Comparison of ENCODE assay signal across 12 cellular contexts in genomic region chr20:31594002-31594557, GRCh38. TPM values are rescaled to one million over a fixed set of nuclear protein-coding genes. Genes with fewer than 3 reads are reported as not detected.
A peak's percentile ranks its signal among the peaks of the same experiment; 100 is the strongest.
DNase-seq lines count a peak whose midpoint lies in the region; ATAC-seq, FAIRE-seq and TF ChIP-seq lines count a peak whose summit lies in the region.
"Had no signal": no experiment of that assay in that cellular context is flagged by ENCODE, and none has a peak within 500 bp of the region (broad histone marks: within the 10 kb centered on the region; RNA-seq: fewer than 3 reads in every experiment).

No MANE protein-coding gene starts in this region.

- H3K9me1 ChIP-seq in endothelial cell of umbilical vein (replicated peaks; ENCODE audit: control insufficient read depth, extremely low read depth, insufficient read depth, low read length): no peaks in the 10 kb centered on the region

- DNase-seq in right atrium auricular region (ENCODE audit: low spot score) (no peak), cardiac septum (ENCODE audit: low spot score) (no peak), endothelial cell of umbilical vein (ENCODE audit: low read depth, low spot score) (no peak), NCI-H2107 (lab: John Stamatoyannopoulos, UW) (no peak), SK-N-DZ (ENCODE audit: low spot score) (no peak)
- no peak for DNase-seq in activated CD4-positive, CD25-positive, alpha-beta regulatory T cell (lab: John Stamatoyannopoulos, UW)
- DNase-seq: activated CD4-positive, alpha-beta T cell treated with anti-CD3 and anti-CD28 coated beads for 4 hours; cortex of kidney; naive thymus-derived CD8-positive, alpha-beta T cell; T-cell had no signal

- peak overlapping the region; percentile 48 to 52 for H3K27ac ChIP-seq in right atrium auricular region
- peak overlapping the region; percentile 70 for H3K27ac ChIP-seq in endothelial cell of umbilical vein (ENCODE audit: insufficient read depth, low read depth, low read length)
- peak overlapping the region; percentile 40 for H3K27ac ChIP-seq in muscle layer of duodenum (ENCODE audit: low read length)

- TF ChIP-seq POLR2A in endothelial cell of umbilical vein (IDR thresholded peaks at IDR 0.05; ENCODE audit: low read depth, low read length): no peak

- no peaks in the 10 kb centered on the region for H3K9me3 ChIP-seq in right atrium auricular region
- no peaks in the 10 kb centered on the region for H3K9me3 ChIP-seq in endothelial cell of umbilical vein (replicated peaks; ENCODE audit: control insufficient read depth, insufficient read depth, low read length)
- no peaks in the 10 kb centered on the region for H3K9me3 ChIP-seq in muscle layer of duodenum (ENCODE audit: control insufficient read depth in 1 of 2, low read length in 2 of 2)

- BruUV-seq in endothelial cell of umbilical vein (replicated peaks; lab: Mats Ljungman, UMichigan): no TSS peak

- H3K4me2 ChIP-seq in endothelial cell of umbilical vein (ENCODE audit: insufficient read depth, low read length): no peak overlapping the region

- dilution Hi-C loops in endothelial cell of umbilical vein (cut with MboI; ENCODE audit: extremely low pct_ligation_motif_present, low sequenced_read_pairs): no loop called here

- H3K4me1 ChIP-seq in right atrium auricular region (peaks cover 0 to 26% of the 10 kb centered on the region in 2 donors), endothelial cell of umbilical vein (ENCODE audit: control insufficient read depth, extremely low read depth, insufficient read depth, low read length) (peaks cover 14% of the 10 kb centered on the region), muscle layer of duodenum (ENCODE audit: control insufficient read depth in 1 of 2, insufficient read depth in 2 of 2, low read length in 2 of 2) (peaks cover 0 to 3% of the 10 kb centered on the region in 2 donors)

- H3K27me3 ChIP-seq in right atrium auricular region (no peaks in the 10 kb centered on the region), endothelial cell of umbilical vein (ENCODE audit: control insufficient read depth in 2 of 2, insufficient read depth in 2 of 2, low read length in 2 of 2) (no peaks in the 10 kb centered on the region), muscle layer of duodenum (ENCODE audit: low read depth, low read length) (no peaks in the 10 kb centered on the region)

- no peak for FAIRE-seq in endothelial cell of umbilical vein (lab: Jason Lieb, UNC)

- no peak for TF ChIP-seq CTCF in right atrium auricular region (IDR thresholded peaks at IDR 0.05)
- no peak for TF ChIP-seq CTCF in endothelial cell of umbilical vein (IDR thresholded peaks at IDR 0.05; ENCODE audit: extremely low read depth in 1 of 2, insufficient read depth in 1 of 2, low read depth in 1 of 2, low read length in 2 of 2)

- CTCF ChIA-PET in endothelial cell of umbilical vein (lab: Charles Lee): interaction anchor here (0.7 to 3.9 kb wide), 6 partner anchors 18 to 31 kb away, joined by 3 to 24 read pairs (median 7); no protein-coding TSS in a partner anchor

- POLR2A ChIA-PET in endothelial cell of umbilical vein (lab: Charles Lee): interaction anchor here (1.6 kb wide), 1 partner anchor 11 kb away, joined by 7 read pairs; the partner anchor contains the start of gene ID1

- H3K9ac ChIP-seq in endothelial cell of umbilical vein (replicated peaks; ENCODE audit: extremely low read depth, insufficient read depth, low read length): no peak overlapping the region

- no peak overlapping the region for H2AFZ ChIP-seq in endothelial cell of umbilical vein (ENCODE audit: low read depth, low read length)

- H4K20me1 ChIP-seq in endothelial cell of umbilical vein (replicated peaks; ENCODE audit: control insufficient read depth, extremely low read depth, insufficient read depth, low read length): no peaks in the 10 kb centered on the region

- H3K4me3 ChIP-seq in right atrium auricular region (no peak overlapping the region), endothelial cell of umbilical vein (replicated peaks in 1 of 3; ENCODE audit: insufficient read depth in 1 of 3, low read depth in 1 of 3, low read length in 3 of 3) (no peak overlapping the region), muscle layer of duodenum (ENCODE audit: low read depth in 1 of 2, low read length in 2 of 2) (no peak overlapping the region)

- intact Hi-C loops in cardiac septum (cut with DNase I) (loop anchor here (2.0 kb wide), 1 partner anchor 21 kb away; no protein-coding TSS in a partner anchor), endothelial cell of umbilical vein (cut with micrococcal nuclease) (no loop called here)

- ATAC-seq in HG02885 (IDR thresholded peaks at IDR 0.05; ENCODE audit: poor library complexity, unreplicated experiment): no peak
- ATAC-seq: naive thymus-derived CD8-positive, alpha-beta T cell had no signal

- no peaks in the 10 kb centered on the region for H3K79me2 ChIP-seq in endothelial cell of umbilical vein (ENCODE audit: control insufficient read depth, insufficient read depth, low read length)

- H3K36me3 ChIP-seq in right atrium auricular region: no peaks in the 10 kb centered on the region
- no peaks in the 10 kb centered on the region for H3K36me3 ChIP-seq in endothelial cell of umbilical vein (ENCODE audit: control insufficient read depth in 2 of 2, extremely low read depth in 1 of 2, insufficient read depth in 2 of 2, low read length in 2 of 2)
- H3K36me3 ChIP-seq in muscle layer of duodenum (ENCODE audit: control insufficient read depth in 1 of 2, insufficient read depth in 2 of 2, low read length in 2 of 2): no peaks in the 10 kb centered on the region

TF ChIP-seq in endothelial cell of umbilical vein, 7 proteins besides CTCF, POLR2A, EP300 and RAD21:
- no peak for TF ChIP-seq JUN (IDR thresholded peaks at IDR 0.05; ENCODE audit: borderline replicate concordance, insufficient read depth, insufficient read length, low read depth)
- TF ChIP-seq POLR2AphosphoS5 (IDR thresholded peaks at IDR 0.05; ENCODE audit: insufficient read depth, low read depth, low read length): no peak
- TF ChIP-seq MAX (IDR thresholded peaks at IDR 0.05; ENCODE audit: insufficient read depth, insufficient read length): no peak
- TF ChIP-seq FOS (IDR thresholded peaks at IDR 0.05; ENCODE audit: borderline replicate concordance, insufficient read depth, low read length): no peak
- TF ChIP-seq GATA2 (IDR thresholded peaks at IDR 0.05; ENCODE audit: insufficient read depth, insufficient read length, low read depth, low read length): no peak
- TF ChIP-seq MYC (IDR thresholded peaks at IDR 0.05; ENCODE audit: low read depth, low read length): no peak
- no peak for TF ChIP-seq EZH2 (IDR thresholded peaks at IDR 0.05; ENCODE audit: borderline replicate concordance, low read depth, low read length, severe bottlenecking)

RNA-seq across cellular contexts. Expression of gene ID1, which starts 11.0 kb away (rescaled TPM):
- total RNA-seq in right atrium auricular region (100 to 1,000 TPM; 450 to 815 TPM), cardiac septum (163 TPM), endothelial cell of umbilical vein (64.4 and 78.9 TPM in 2 replicates)
- 152 and 182 TPM in 2 replicates for polyA plus RNA-seq in endothelial cell of umbilical vein
- polyA plus RNA-seq in endothelial cell of umbilical vein (2011; cell fraction: cytosol; rRNA removed): 78.6 and 160 TPM in 2 replicates
- polyA plus RNA-seq in endothelial cell of umbilical vein (2011; cell fraction: nucleus; rRNA removed): 317 and 470 TPM in 2 replicates
- 67.3 and 67.6 TPM in 2 replicates for polyA plus RNA-seq in endothelial cell of umbilical vein (2012)
- polyA minus RNA-seq in endothelial cell of umbilical vein: 41.5 and 55.2 TPM in 2 replicates
- polyA minus RNA-seq in endothelial cell of umbilical vein (2011; cell fraction: cytosol; rRNA and poly(A)+ RNA removed): 500 TPM
- polyA minus RNA-seq in endothelial cell of umbilical vein (2011; cell fraction: nucleus; rRNA and poly(A)+ RNA removed): 83.0 and 266 TPM in 2 replicates
- 97.4 and 104 TPM in 2 replicates for polyA plus RNA-seq in SK-N-DZ (2014; cell fraction: cytosol; rRNA removed)
- 170 and 208 TPM in 2 replicates for polyA plus RNA-seq in SK-N-DZ (2014; cell fraction: nucleus; rRNA removed)

RNA-seq across cellular contexts. Expression of gene COX4I2, which starts 43.6 kb away (rescaled TPM):
- total RNA-seq in right atrium auricular region: 1 to 10 TPM; 6.8 to 9.0 TPM
- 11.3 TPM for total RNA-seq in cardiac septum
- not detected in 2 replicates for total RNA-seq in endothelial cell of umbilical vein
- not detected in 2 replicates for polyA plus RNA-seq in endothelial cell of umbilical vein
- not detected in 2 replicates for polyA plus RNA-seq in endothelial cell of umbilical vein (2011; cell fraction: cytosol; rRNA removed)
- polyA plus RNA-seq in endothelial cell of umbilical vein (2011; cell fraction: nucleus; rRNA removed): not detected in 2 replicates
- polyA plus RNA-seq in endothelial cell of umbilical vein (2012): not detected in 2 replicates
- polyA minus RNA-seq in endothelial cell of umbilical vein: not detected in 2 replicates
- polyA minus RNA-seq in endothelial cell of umbilical vein (2011; cell fraction: cytosol; rRNA and poly(A)+ RNA removed): not detected
- not detected in 2 replicates for polyA minus RNA-seq in endothelial cell of umbilical vein (2011; cell fraction: nucleus; rRNA and poly(A)+ RNA removed)
- 6.6 and 10.3 TPM in 2 replicates for polyA plus RNA-seq in SK-N-DZ (2014; cell fraction: cytosol; rRNA removed)
- polyA plus RNA-seq in SK-N-DZ (2014; cell fraction: nucleus; rRNA removed): 1.2 and 1.3 TPM in 2 replicates
- total RNA-seq: naive thymus-derived CD8-positive, alpha-beta T cell; T-cell had no signal
- polyA plus RNA-seq: naive thymus-derived CD8-positive, alpha-beta T cell had no signal
